ENCODE assay signal across 18 cellular contexts in genomic region chr5:150729859-150730258, GRCh38. TPM values are rescaled to one million over a fixed set of nuclear protein-coding genes. Genes with fewer than 3 reads are reported as not detected.
DNase-seq lines count a peak whose midpoint lies in the region; TF ChIP-seq lines count a peak whose summit lies in the region.
"Had no signal": no experiment of that assay in that cellular context is flagged by ENCODE, and none has a peak within 500 bp of the region (broad histone marks: within the 10 kb centered on the region; RNA-seq: fewer than 3 reads in every experiment).

No MANE protein-coding gene starts in this region.

- H3K27me3 ChIP-seq in breast epithelium, result no peaks in the 10 kb centered on the region

- H3K27ac Mint-ChIP-seq in MCF 10A (ENCODE audit: low read depth, unreplicated experiment) (no peak overlapping the region), mesothelial cell of epicardium (peak overlapping the region; percentile 8)
- H3K27ac Mint-ChIP-seq in activated naive CD8-positive, alpha-beta T cell treated with anti-CD3 and anti-CD28 coated beads for 36 hours, result peak overlapping the region; percentile 6
- H3K27ac Mint-ChIP-seq: B cell; CD4-positive, alpha-beta T cell had no signal

- no peak overlapping the region for H3K4me3 ChIP-seq in breast epithelium
- H3K4me3 ChIP-seq: HAP-1 had no signal

- no peaks in the 10 kb centered on the region for H3K9me3 ChIP-seq in breast epithelium
- H3K9me3 ChIP-seq: HAP-1 had no signal

- no peak overlapping the region for H3K4me3 Mint-ChIP-seq in MCF 10A (ENCODE audit: unreplicated experiment)
- H3K4me3 Mint-ChIP-seq in activated naive CD8-positive, alpha-beta T cell treated with anti-CD3 and anti-CD28 coated beads for 36 hours, result no peak overlapping the region
- H3K4me3 Mint-ChIP-seq in mesothelial cell of epicardium, result no peak overlapping the region
- H3K4me3 Mint-ChIP-seq: B cell; CD4-positive, alpha-beta T cell had no signal

- BruUV-seq in MCF 10A (replicated peaks; lab: Mats Ljungman, UMichigan), result TSS peak; percentile 8

- no peak overlapping the region for H3K27ac ChIP-seq in breast epithelium

- H3K4me1 ChIP-seq in breast epithelium, result no peaks in the 10 kb centered on the region
- H3K4me1 ChIP-seq: HAP-1 had no signal

- TF ChIP-seq CTCF in MCF 10A (IDR thresholded peaks at IDR 0.05; ENCODE audit: unreplicated experiment), result no peak
- no peak for TF ChIP-seq CTCF in breast epithelium (IDR thresholded peaks at IDR 0.05)
- TF ChIP-seq CTCF in mesothelial cell of epicardium (IDR thresholded peaks at IDR 0.05; ENCODE audit: unreplicated experiment), result no peak

- CTCF ChIA-PET in MCF 10A (lab: Yijun Ruan, JAX), result interaction anchor here (0.7 to 1.2 kb wide), 3 partner anchors 10 to 72 kb away, joined by 3 to 5 read pairs (median 3); partner anchors contain the start of gene SMIM3

- H3K9me3 Mint-ChIP-seq in MCF 10A (ENCODE audit: unreplicated experiment) (no peaks in the 10 kb centered on the region), mesothelial cell of epicardium (no peaks in the 10 kb centered on the region)
- H3K9me3 Mint-ChIP-seq in activated naive CD8-positive, alpha-beta T cell treated with anti-CD3 and anti-CD28 coated beads for 36 hours, result no peaks in the 10 kb centered on the region
- H3K9me3 Mint-ChIP-seq: CD4-positive, alpha-beta T cell had no signal

- in situ Hi-C loops in G401 (cut with HindIII; ENCODE audit: low sequenced_read_pairs), result no loop called here

- H3K27me3 Mint-ChIP-seq in MCF 10A (ENCODE audit: insufficient read depth, unreplicated experiment) (no peaks in the 10 kb centered on the region), mesothelial cell of epicardium (ENCODE audit: low read depth) (no peaks in the 10 kb centered on the region)
- no peaks in the 10 kb centered on the region for H3K27me3 Mint-ChIP-seq in activated naive CD8-positive, alpha-beta T cell treated with anti-CD3 and anti-CD28 coated beads for 36 hours
- H3K27me3 Mint-ChIP-seq: B cell; CD4-positive, alpha-beta T cell had no signal

- intact Hi-C loops in MCF 10A (cut with micrococcal nuclease), result no loop called here
- intact Hi-C loops in breast epithelium (cut with DNase I; ENCODE audit: low total_unique reads), result no loop called here

- H3K36me3 ChIP-seq in breast epithelium, result peaks cover 19% of the 10 kb centered on the region

- POLR2A ChIA-PET in MCF 10A (lab: Yijun Ruan, JAX), result interaction anchor here (1.6 kb wide), 1 partner anchor 29 kb away, joined by 5 read pairs; the partner anchor contains the start of gene RBM22

- H3K4me1 Mint-ChIP-seq in MCF 10A (ENCODE audit: insufficient read depth, unreplicated experiment) (no peaks in the 10 kb centered on the region), mesothelial cell of epicardium (no peaks in the 10 kb centered on the region)
- H3K4me1 Mint-ChIP-seq in activated naive CD8-positive, alpha-beta T cell treated with anti-CD3 and anti-CD28 coated beads for 36 hours, result peaks cover 7% of the 10 kb centered on the region

- DNase-seq in MCF 10A (ENCODE audit: unreplicated experiment) (no peak), breast epithelium (ENCODE audit: low spot score in 2 of 2) (no peak), mesothelial cell of epicardium (ENCODE audit: low spot score in 2 of 2, unreplicated experiment in 2 of 2) (no peak), NCI-H82 (lab: John Stamatoyannopoulos, UW) (no peak), G401 (ENCODE audit: low spot score) (no peak)
- DNase-seq in activated naive CD8-positive, alpha-beta T cell treated with anti-CD3 and anti-CD28 coated beads for 36 hours, result no peak
- no peak for DNase-seq in effector CD8-positive, alpha-beta T cell (lab: John Stamatoyannopoulos, UW)
- DNase-seq in stimulated activated naive CD4-positive, alpha-beta T cell treated with Interleukin-2 at 50 U/mL for 16 hours (lab: John Stamatoyannopoulos, UW), result no peak
- DNase-seq: ACHN; C1 segment of cervical spinal cord; Calu3; CD4-positive, alpha-beta T cell; DMS153; DMS79 treated with DMSO at 0.1 percent for 48 hours; EL; GDM1 had no signal

- no peak for TF ChIP-seq POLR2A in breast epithelium (IDR thresholded peaks at IDR 0.05)

- peaks cover 95% of the 10 kb centered on the region for H3K36me3 Mint-ChIP-seq in MCF 10A (ENCODE audit: insufficient read depth, unreplicated experiment)
- peaks cover 25% of the 10 kb centered on the region for H3K36me3 Mint-ChIP-seq in activated naive CD8-positive, alpha-beta T cell treated with anti-CD3 and anti-CD28 coated beads for 36 hours
- H3K36me3 Mint-ChIP-seq in mesothelial cell of epicardium, result peaks cover 34% of the 10 kb centered on the region

RNA-seq across cellular contexts. Expression of gene DCTN4, which starts 29.0 kb away (rescaled TPM):
- total RNA-seq in MCF 10A (2022), result 122 and 143 TPM in 2 replicates
- total RNA-seq in breast epithelium, result 10 to 100 TPM; 68.5 to 99.5 (median 83.4) TPM
- 10 to 100 TPM; 33.7 to 37.4 TPM for total RNA-seq in activated naive CD8-positive, alpha-beta T cell treated with anti-CD3 and anti-CD28 coated beads for 36 hours
- total RNA-seq in mesothelial cell of epicardium, result 75.7 to 82.4 TPM (median 76.1 TPM) in 3 replicates
- 31.0 and 47.0 TPM in 2 replicates for total RNA-seq in G401 (2014; rRNA removed; shearing (Covaris generic))

RNA-seq across cellular contexts. Expression of gene RBM22, which starts 29.0 kb away (rescaled TPM):
- total RNA-seq in MCF 10A (2022), result 66.0 and 66.9 TPM in 2 replicates
- 10 to 100 TPM; 40.5 to 57.8 (median 44.9) TPM for total RNA-seq in breast epithelium
- 10 to 100 TPM; 62.7 to 71.7 TPM for total RNA-seq in activated naive CD8-positive, alpha-beta T cell treated with anti-CD3 and anti-CD28 coated beads for 36 hours
- 64.3 to 66.8 TPM (median 66.7 TPM) in 3 replicates for total RNA-seq in mesothelial cell of epicardium
- 20.1 and 40.9 TPM in 2 replicates for total RNA-seq in G401 (2014; rRNA removed; shearing (Covaris generic))

RNA-seq across cellular contexts. Expression of gene SMIM3, which starts 48.7 kb away (rescaled TPM):
- total RNA-seq in MCF 10A (2022) (21.7 and 26.1 TPM in 2 replicates), breast epithelium (100 to 1,000 TPM in 1 of 3 donors, 10 to 100 TPM in 2; 47.9 to 191 (median 81.0) TPM), mesothelial cell of epicardium (42.7 to 46.3 TPM (median 45.4 TPM) in 3 replicates)
- 10 to 100 TPM; 10.4 to 10.6 TPM for total RNA-seq in activated naive CD8-positive, alpha-beta T cell treated with anti-CD3 and anti-CD28 coated beads for 36 hours
- 19.4 and 25.0 TPM in 2 replicates for total RNA-seq in G401 (2014; rRNA removed; shearing (Covaris generic))
- total RNA-seq: B cell had no signal
